In genomic region chr10:3761916-3762708, GRCh38 we compare ENCODE assay signal across 14 cellular contexts. TPM values are rescaled to one million over a fixed set of nuclear protein-coding genes. Genes with fewer than 3 reads are reported as not detected.
DNase-seq lines count a peak whose midpoint lies in the region; ATAC-seq and TF ChIP-seq lines count a peak whose summit lies in the region.
"Had no signal": no experiment of that assay in that cellular context is flagged by ENCODE, and none has a peak within 500 bp of the region (broad histone marks: within the 10 kb centered on the region; RNA-seq: fewer than 3 reads in every experiment).

No MANE protein-coding gene starts in this region.

- H3K36me3 ChIP-seq in breast epithelium (no peaks in the 10 kb centered on the region), suprapubic skin (no peaks in the 10 kb centered on the region)

- H3K9me3 Mint-ChIP-seq in MCF 10A (ENCODE audit: unreplicated experiment): no peaks in the 10 kb centered on the region
- H3K9me3 Mint-ChIP-seq in activated B cell treated with CpG ODN at 0.5 μM for 24 hours: peaks cover 5% of the 10 kb centered on the region
- H3K9me3 Mint-ChIP-seq: naive thymus-derived CD8-positive, alpha-beta T cell had no signal

- no peaks in the 10 kb centered on the region for H3K27me3 Mint-ChIP-seq in MCF 10A (ENCODE audit: insufficient read depth, unreplicated experiment)
- no peaks in the 10 kb centered on the region for H3K27me3 Mint-ChIP-seq in activated B cell treated with CpG ODN at 0.5 μM for 24 hours

- CTCF ChIA-PET in MCF 10A (lab: Yijun Ruan, JAX) (interaction anchor here (0.5 to 1.1 kb wide), 5 partner anchors 13 to 1289 kb away, joined by 3 to 5 read pairs (median 4); no protein-coding TSS in a partner anchor), activated B cell treated with CpG ODN at 0.5 μM for 24 hours (lab: Charles Lee) (interaction anchor here (1.1 to 1.5 kb wide), 2 partner anchors 20 to 522 kb away, joined by 3 to 8 read pairs; no protein-coding TSS in a partner anchor)

- H3K4me3 ChIP-seq in breast epithelium (no peak overlapping the region), suprapubic skin (no peak overlapping the region)

- intact Hi-C loops in MCF 10A (cut with micrococcal nuclease) (loop anchor here (10.0 kb wide), 1 partner anchor 97 kb away; no protein-coding TSS in a partner anchor), breast epithelium (cut with DNase I; ENCODE audit: low total_unique reads) (no loop called here), activated B cell treated with CpG ODN at 0.5 μM for 24 hours (cut with micrococcal nuclease) (loop anchor here (1.0 to 2.0 kb wide), 9 partner anchors 20 to 901 kb away; no protein-coding TSS in a partner anchor), left cardiac atrium (cut with DNase I) (loop anchor here in 1 of 2 donors (10.0 kb wide), 1 partner anchor 517 kb away; no protein-coding TSS in a partner anchor)

- TF ChIP-seq CTCF in MCF 10A (IDR thresholded peaks at IDR 0.05; ENCODE audit: unreplicated experiment): no peak
- TF ChIP-seq CTCF in breast epithelium (IDR thresholded peaks at IDR 0.05): no peak
- TF ChIP-seq CTCF in activated B cell treated with CpG ODN at 0.5 μM for 24 hours (IDR thresholded peaks at IDR 0.05): no peak
- TF ChIP-seq CTCF in suprapubic skin (IDR thresholded peaks at IDR 0.05): no peak

- no TSS peak for BruUV-seq in MCF 10A (replicated peaks; lab: Mats Ljungman, UMichigan)

- no peak overlapping the region for H3K27ac ChIP-seq in breast epithelium
- peak overlapping the region; percentile 74 for H3K27ac ChIP-seq in suprapubic skin

- WGBS in suprapubic skin: 72% methylated on average over 6 of the region's 6 CpGs

- POLR2A ChIA-PET in MCF 10A (lab: Yijun Ruan, JAX): interaction anchor here (0.6 to 6.5 kb wide), 26 partner anchors 7 to 1004 kb away, joined by 3 to 208 read pairs (median 5); partner anchors contain the start of gene KLF6
- POLR2A ChIA-PET in activated B cell treated with CpG ODN at 0.5 μM for 24 hours (lab: Charles Lee): interaction anchor here (0.7 to 3.3 kb wide), 22 partner anchors 8 to 874 kb away, joined by 3 to 191 read pairs (median 4); partner anchors contain the start of gene KLF6

- H3K27me3 ChIP-seq in breast epithelium: no peaks in the 10 kb centered on the region
- no peaks in the 10 kb centered on the region for H3K27me3 ChIP-seq in suprapubic skin

- peak overlapping the region; percentile 75 for H3K4me3 Mint-ChIP-seq in MCF 10A (ENCODE audit: unreplicated experiment)
- no peak overlapping the region for H3K4me3 Mint-ChIP-seq in activated B cell treated with CpG ODN at 0.5 μM for 24 hours

- H3K27ac Mint-ChIP-seq in MCF 10A (ENCODE audit: low read depth, unreplicated experiment) (peak overlapping the region; percentile 84), activated B cell treated with CpG ODN at 0.5 μM for 24 hours (peak overlapping the region; percentile 99)

- H3K4me1 Mint-ChIP-seq in MCF 10A (ENCODE audit: insufficient read depth, unreplicated experiment) (peaks cover 49% of the 10 kb centered on the region), activated B cell treated with CpG ODN at 0.5 μM for 24 hours (peaks cover 96% of the 10 kb centered on the region)

- ATAC-seq in activated B cell treated with CpG ODN at 0.5 μM for 24 hours (ENCODE audit: low read depth): no peak
- no peak for ATAC-seq in left cardiac atrium
- ATAC-seq in GM18861 (IDR thresholded peaks at IDR 0.05; ENCODE audit: unreplicated experiment): no peak
- ATAC-seq: naive thymus-derived CD8-positive, alpha-beta T cell had no signal

- DNase-seq in MCF 10A (ENCODE audit: unreplicated experiment): peak; percentile 65
- DNase-seq in breast epithelium (ENCODE audit: low spot score in 2 of 2): no peak
- DNase-seq in activated B cell treated with CpG ODN at 0.5 μM for 24 hours: no peak
- DNase-seq in iPS DF 19.7 (ENCODE audit: low read depth, low spot score): peak; percentile 61
- DNase-seq in suprapubic skin (ENCODE audit: low spot score in 2 of 2): peak in 1 of 2 donors; percentile 16
- DNase-seq in left cardiac atrium: no peak
- no peak for DNase-seq in NCI-H2029 (lab: John Stamatoyannopoulos, UW)
- DNase-seq: activated naive CD4-positive, alpha-beta T cell treated with Interleukin-2 at 50 U/mL for 16 hours; AML-193; GOT3; naive thymus-derived CD8-positive, alpha-beta T cell; NCI-H146; stimulated activated CD4-positive, alpha-beta T cell treated with anti-CD3 and anti-CD28 coated beads, Interleukin-12 subunit alpha, Interleukin-12 subunit beta, amount 100 ng/mL, for 4 hours had no signal

- H3K4me1 ChIP-seq in breast epithelium: peaks cover 0 to 7% of the 10 kb centered on the region in 2 donors
- peaks cover 55% of the 10 kb centered on the region for H3K4me1 ChIP-seq in suprapubic skin

- no peaks in the 10 kb centered on the region for H3K36me3 Mint-ChIP-seq in MCF 10A (ENCODE audit: insufficient read depth, unreplicated experiment)
- H3K36me3 Mint-ChIP-seq in activated B cell treated with CpG ODN at 0.5 μM for 24 hours (ENCODE audit: low read depth): peaks cover 10% of the 10 kb centered on the region
- H3K36me3 Mint-ChIP-seq: naive thymus-derived CD8-positive, alpha-beta T cell had no signal

- no peak for TF ChIP-seq EP300 in suprapubic skin (IDR thresholded peaks at IDR 0.05)

- H3K9me3 ChIP-seq in breast epithelium (no peaks in the 10 kb centered on the region), suprapubic skin (no peaks in the 10 kb centered on the region)

- TF ChIP-seq POLR2A in breast epithelium (IDR thresholded peaks at IDR 0.05): no peak
- no peak for TF ChIP-seq POLR2A in suprapubic skin (IDR thresholded peaks at IDR 0.05)

RNA-seq across cellular contexts. Expression of gene KLF6, which starts 22.9 kb away (rescaled TPM):
- 253 and 282 TPM in 2 replicates for total RNA-seq in MCF 10A (2022)
- total RNA-seq in breast epithelium: 100 to 1,000 TPM; 132 to 347 (median 186) TPM
- total RNA-seq in activated B cell treated with CpG ODN at 0.5 μM for 24 hours: 134 and 151 TPM in 2 replicates
- 100 to 1,000 TPM; 242 to 484 (median 276) TPM for total RNA-seq in suprapubic skin
- total RNA-seq in left cardiac atrium: 10 to 100 TPM; 76.3 to 78.7 TPM

Comparison
In these comparisons a context has a peak if more than half of its experiments do, and no peak if none do; other contexts are left out.
1. DNase-seq: peak in MCF 10A (single experiment) and iPS DF 19.7 (single experiment); none in breast epithelium (0 of 2), activated B cell treated with CpG ODN at 0.5 μM for 24 hours (single experiment), left cardiac atrium (single experiment) and NCI-H2029 (single experiment).